In the genomic region with DNA sequence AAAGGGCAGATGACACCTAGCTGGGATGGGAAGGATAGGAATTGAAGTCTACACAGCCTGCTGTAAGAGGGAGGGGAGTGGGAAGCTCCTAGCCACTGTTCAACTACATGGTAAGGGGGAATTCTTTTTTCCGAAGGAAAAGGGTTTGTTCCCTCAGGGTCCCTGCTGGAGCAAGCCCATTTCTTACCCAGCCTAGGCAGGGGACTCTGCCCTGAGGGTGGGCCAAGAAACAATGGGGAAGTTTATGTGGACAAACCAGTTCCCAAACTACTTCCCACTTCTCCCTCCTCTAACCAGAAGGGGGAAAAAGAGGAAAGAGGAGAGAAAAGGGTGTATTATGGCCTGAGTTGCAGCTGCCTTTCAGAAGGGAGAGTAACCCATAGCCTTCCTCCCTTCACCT, we compare ENCODE assay signal across 19 cellular contexts. TPM values are rescaled to one million over a fixed set of nuclear protein-coding genes. Genes with fewer than 3 reads are reported as not detected.
DNase-seq lines count a peak whose midpoint lies in the region; ATAC-seq, FAIRE-seq and TF ChIP-seq lines count a peak whose summit lies in the region.
"Had no signal": no experiment of that assay in that cellular context is flagged by ENCODE, and none has a peak within 500 bp of the region (broad histone marks: within the 10 kb centered on the region; RNA-seq: fewer than 3 reads in every experiment).

No MANE protein-coding gene starts in this region.

- no peaks in the 10 kb centered on the region for H3K27me3 ChIP-seq in GM23338 (ENCODE audit: insufficient read depth)

- no peaks in the 10 kb centered on the region for H3K9me3 Mint-ChIP-seq in GM23338
- H3K9me3 Mint-ChIP-seq in WTC11, result no peaks in the 10 kb centered on the region
- peaks cover 7% of the 10 kb centered on the region for H3K9me3 Mint-ChIP-seq in osteocyte (ENCODE audit: unreplicated experiment)
- H3K9me3 Mint-ChIP-seq: CD8-positive, alpha-beta T cell had no signal

- no peak overlapping the region for H3K4me3 ChIP-seq in GM23338
- H3K4me3 ChIP-seq: HAP-1 had no signal

- no peak for FAIRE-seq in GM12891 (lab: Jason Lieb, UNC)
- FAIRE-seq: A204.1, D721Med had no signal

- H3K4me1 ChIP-seq in GM23338 (ENCODE audit: insufficient read depth), result no peaks in the 10 kb centered on the region
- H3K4me1 ChIP-seq: HAP-1 had no signal

- H3K36me3 ChIP-seq in GM23338 (ENCODE audit: insufficient read depth), result no peaks in the 10 kb centered on the region
- H3K36me3 ChIP-seq: HAP-1 had no signal

- intact Hi-C loops in left colon (cut with DNase I, micrococcal nuclease), result no loop called here

- no peak for TF ChIP-seq POLR2A in GM12891 (IDR thresholded peaks at IDR 0.05; ENCODE audit: low read depth, low read length)

- ATAC-seq in GM23338 (peak; percentile 31), WTC11 (peak; percentile 74), left colon (peak; percentile 34)
- ATAC-seq: CD8-positive, alpha-beta T cell had no signal

- H3K4me3 Mint-ChIP-seq in GM23338 (no peak overlapping the region), WTC11 (no peak overlapping the region), osteocyte (ENCODE audit: unreplicated experiment) (no peak overlapping the region)
- H3K4me3 Mint-ChIP-seq: B cell; CD8-positive, alpha-beta T cell had no signal

- H2AFZ ChIP-seq in GM23338, result no peak overlapping the region

- DNase-seq in GM23338 (ENCODE audit: low spot score) (peak; percentile 2), WTC11 (ENCODE audit: low spot score) (no peak), left colon (no peak), osteocyte (ENCODE audit: extremely low spot score, unreplicated experiment) (no peak), GM12891 (ENCODE audit: insufficient read length, low spot score) (no peak), NCI-H69 (lab: John Stamatoyannopoulos, UW) (no peak)
- DNase-seq in activated effector memory CD4-positive, alpha-beta T cell treated with anti-CD3 and anti-CD28 coated beads, Interleukin-2, amount 50 U/mL, for 16 hours, result no peak
- DNase-seq: CD8-positive, alpha-beta T cell; COR-L47; DMS153; DMS79 treated with DMSO at 0.1 percent for 48 hours; EL; GDM1; GOT3 had no signal

- no peaks in the 10 kb centered on the region for H4K20me1 ChIP-seq in GM23338 (replicated peaks; ENCODE audit: insufficient read depth)

- H3K4me1 Mint-ChIP-seq in GM23338 (no peaks in the 10 kb centered on the region), WTC11 (peaks cover 3% of the 10 kb centered on the region; the same call in 1 of the 2 replicates), osteocyte (ENCODE audit: unreplicated experiment) (no peaks in the 10 kb centered on the region)

- H3K79me2 ChIP-seq in GM23338 (replicated peaks; ENCODE audit: insufficient read depth), result no peaks in the 10 kb centered on the region

- H3F3A ChIP-seq in GM23338 (replicated peaks; ENCODE audit: low read depth), result no peaks in the 10 kb centered on the region

- H3K27ac Mint-ChIP-seq in GM23338 (no peak overlapping the region), WTC11 (no peak overlapping the region), osteocyte (ENCODE audit: unreplicated experiment) (no peak overlapping the region)
- H3K27ac Mint-ChIP-seq: B cell; CD8-positive, alpha-beta T cell had no signal

- no peak overlapping the region for H3K4me2 ChIP-seq in GM23338

- no peaks in the 10 kb centered on the region for H3K27me3 Mint-ChIP-seq in GM23338 (ENCODE audit: insufficient read depth, low read depth, poor library complexity)
- H3K27me3 Mint-ChIP-seq in WTC11 (ENCODE audit: low read depth), result no peaks in the 10 kb centered on the region
- H3K27me3 Mint-ChIP-seq in osteocyte (ENCODE audit: unreplicated experiment), result no peaks in the 10 kb centered on the region
- H3K27me3 Mint-ChIP-seq: B cell had no signal

- no peak overlapping the region for H3K27ac ChIP-seq in GM23338 (ENCODE audit: low read depth)
- H3K27ac ChIP-seq: C4-2B had no signal

- CTCF ChIA-PET in WTC11 (lab: Charles Lee), result no interaction called here

- no peaks in the 10 kb centered on the region for H3K9me2 ChIP-seq in GM23338 (ENCODE audit: insufficient read depth)

- H3K36me3 Mint-ChIP-seq in GM23338 (ENCODE audit: low read depth) (no peaks in the 10 kb centered on the region), WTC11 (no peaks in the 10 kb centered on the region), osteocyte (ENCODE audit: unreplicated experiment) (no peaks in the 10 kb centered on the region)
- H3K36me3 Mint-ChIP-seq: CD8-positive, alpha-beta T cell had no signal

- TF ChIP-seq CTCF in GM23338 (conservative IDR thresholded peaks at IDR 0.05; ENCODE audit: low read depth in 2 of 2) (no peak), WTC11 (IDR thresholded peaks at IDR 0.05) (no peak), osteocyte (IDR thresholded peaks at IDR 0.05) (no peak)

- POLR2A ChIA-PET in WTC11 (lab: Charles Lee), result no interaction called here

TF ChIP-seq in GM23338, 12 proteins besides CTCF, POLR2A, EP300 and RAD21 (continues in another document):
- no peak for TF ChIP-seq EZH2phosphoT487 (IDR thresholded peaks at IDR 0.05; ENCODE audit: unreplicated experiment)
- TF ChIP-seq NANOG (IDR thresholded peaks at IDR 0.05; ENCODE audit: borderline replicate concordance), result no peak
- TF ChIP-seq STAT1 (IDR thresholded peaks at IDR 0.05; ENCODE audit: unreplicated experiment), result no peak
- TF ChIP-seq POLR2AphosphoS5 (IDR thresholded peaks at IDR 0.05; ENCODE audit: low read depth), result no peak
- no peak for TF ChIP-seq ZNF114 (CRISPR knock-in tag; IDR thresholded peaks at IDR 0.05)

TF ChIP-seq in WTC11, 78 proteins besides CTCF, POLR2A, EP300 and RAD21:
- TF ChIP-seq, protein P1, sequence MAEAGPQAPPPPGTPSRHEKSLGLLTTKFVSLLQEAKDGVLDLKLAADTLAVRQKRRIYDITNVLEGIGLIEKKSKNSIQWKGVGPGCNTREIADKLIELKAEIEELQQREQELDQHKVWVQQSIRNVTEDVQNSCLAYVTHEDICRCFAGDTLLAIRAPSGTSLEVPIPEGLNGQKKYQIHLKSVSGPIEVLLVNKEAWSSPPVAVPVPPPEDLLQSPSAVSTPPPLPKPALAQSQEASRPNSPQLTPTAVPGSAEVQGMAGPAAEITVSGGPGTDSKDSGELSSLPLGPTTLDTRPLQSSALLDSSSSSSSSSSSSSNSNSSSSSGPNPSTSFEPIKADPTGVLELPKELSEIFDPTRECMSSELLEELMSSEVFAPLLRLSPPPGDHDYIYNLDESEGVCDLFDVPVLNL (CRISPR knock-in tag; IDR thresholded peaks at IDR 0.05; ENCODE audit: borderline replicate concordance, low read depth), result no peak
- no peak for TF ChIP-seq SMAD4 (CRISPR knock-in tag; IDR thresholded peaks at IDR 0.05)

TF ChIP-seq in GM12891, 5 proteins besides CTCF, POLR2A, EP300 and RAD21:
- TF ChIP-seq SPI1 (IDR thresholded peaks at IDR 0.05; ENCODE audit: low read depth, low read length) (no peak), TAF1 (IDR thresholded peaks at IDR 0.05; ENCODE audit: low read depth, low read length) (no peak), PAX5 (IDR thresholded peaks at IDR 0.05; ENCODE audit: insufficient read depth, low read length, severe bottlenecking) (no peak), POU2F2 (IDR thresholded peaks at IDR 0.05; ENCODE audit: low read depth, low read length) (no peak), POLR2AphosphoS5 (IDR thresholded peaks at IDR 0.05; ENCODE audit: low read depth, low read length) (no peak)

RNA-seq across cellular contexts. Expression of a gene that starts 13.5 kb away (rescaled TPM):
- total RNA-seq in GM23338 (2014; rRNA removed; shearing (Covaris generic)), result not detected in 2 replicates
- not detected in 2 replicates for polyA plus RNA-seq in GM23338 (2016; fragmentation: Nextera tagmentation; extraction: Ambion mirVana)
- total RNA-seq in WTC11 (2021), result 0.24 to 0.41 TPM (median 0.25 TPM) in 3 replicates
- 10 to 100 TPM; 15.4 to 30.4 TPM for total RNA-seq in left colon
- not detected in 2 replicates for total RNA-seq in osteocyte
- polyA plus RNA-seq in GM12891 (2012; ENCODE audit: low read depth, missing spikeins), result 0.08 TPM
- total RNA-seq: B cell; CD8-positive, alpha-beta T cell had no signal

Comparison
In these comparisons a context has a peak if more than half of its experiments do, and no peak if none do; other contexts are left out.
1. RNA of a gene that starts 13.5 kb away (total RNA-seq): 15.4 to 30.4 TPM in left colon; 0.24 to 0.41 TPM in WTC11, not detected in GM23338 and not detected in osteocyte; every median in the first group is over 10 times any median in the second.
2. Peak in every context shown above with its lines, with median percentiles within 50 percentile points of each other: ATAC-seq.